1 cellular context compared by ENCODE assay signal in genomic region chr2:227130636-227131035, GRCh38.
TF ChIP-seq lines count a peak whose summit lies in the region.

No MANE protein-coding gene starts in this region.

TF ChIP-seq in IMR-90, 13 proteins besides CTCF, POLR2A, EP300 and RAD21:
- TF ChIP-seq FOS (IDR thresholded peaks at IDR 0.05; ENCODE audit: low read depth, low read length) (no peak), CHD1 (IDR thresholded peaks at IDR 0.05; ENCODE audit: low read depth, low read length) (no peak), RCOR1 (IDR thresholded peaks at IDR 0.05; ENCODE audit: insufficient replicate concordance, low read length) (no peak), CEBPB (IDR thresholded peaks at IDR 0.05; ENCODE audit: low read depth, low read length) (no peak), SMC3 (IDR thresholded peaks at IDR 0.05; ENCODE audit: low read depth, low read length) (no peak), ELK1 (IDR thresholded peaks at IDR 0.05; ENCODE audit: borderline replicate concordance, low read depth, low read length) (no peak)
